ENCODE assay signal across 20 cellular contexts in genomic region chr2:168079236-168079635, GRCh38.
DNase-seq lines count a peak whose midpoint lies in the region; ATAC-seq and TF ChIP-seq lines count a peak whose summit lies in the region.
"Had no signal": no experiment of that assay in that cellular context is flagged by ENCODE, and none has a peak within 500 bp of the region (broad histone marks: within the 10 kb centered on the region; RNA-seq: fewer than 3 reads in every experiment).

No MANE protein-coding gene starts in this region.

- no peaks in the 10 kb centered on the region for H3K9me3 Mint-ChIP-seq in natural killer cell
- peaks cover 5% of the 10 kb centered on the region for H3K9me3 Mint-ChIP-seq in natural killer cell treated with Interleukin-12 subunit alpha and Interleukin-12 subunit beta and Interleukin-15 and Interleukin-18, amount 100 ng/mL, for 72 hours
- no peaks in the 10 kb centered on the region for H3K9me3 Mint-ChIP-seq in central memory CD8-positive, alpha-beta T cell
- H3K9me3 Mint-ChIP-seq: CD4-positive, alpha-beta T cell had no signal

- peaks cover 36 to 40% of the 10 kb centered on the region in 2 donors for H3K4me1 Mint-ChIP-seq in natural killer cell
- peaks cover 22 to 25% of the 10 kb centered on the region in 2 donors for H3K4me1 Mint-ChIP-seq in natural killer cell treated with Interleukin-12 subunit alpha and Interleukin-12 subunit beta and Interleukin-15 and Interleukin-18, amount 100 ng/mL, for 72 hours (ENCODE audit: low read depth in 2 of 2)
- peaks cover 33% of the 10 kb centered on the region for H3K4me1 Mint-ChIP-seq in central memory CD8-positive, alpha-beta T cell

- H3K27ac Mint-ChIP-seq in natural killer cell: peak overlapping the region; percentile 2 to 32
- H3K27ac Mint-ChIP-seq in natural killer cell treated with Interleukin-12 subunit alpha and Interleukin-12 subunit beta and Interleukin-15 and Interleukin-18, amount 100 ng/mL, for 72 hours: no peak overlapping the region
- H3K27ac Mint-ChIP-seq in central memory CD8-positive, alpha-beta T cell (ENCODE audit: low read depth): peak overlapping the region; percentile 1
- H3K27ac Mint-ChIP-seq: CD4-positive, alpha-beta T cell had no signal

- no peak overlapping the region for H3K4me3 Mint-ChIP-seq in natural killer cell
- H3K4me3 Mint-ChIP-seq in natural killer cell treated with Interleukin-12 subunit alpha and Interleukin-12 subunit beta and Interleukin-15 and Interleukin-18, amount 100 ng/mL, for 72 hours: no peak overlapping the region
- no peak overlapping the region for H3K4me3 Mint-ChIP-seq in central memory CD8-positive, alpha-beta T cell
- H3K4me3 Mint-ChIP-seq: CD4-positive, alpha-beta T cell had no signal

- peaks cover 6% of the 10 kb centered on the region for H3K36me3 Mint-ChIP-seq in natural killer cell
- peaks cover 22% of the 10 kb centered on the region for H3K36me3 Mint-ChIP-seq in natural killer cell treated with Interleukin-12 subunit alpha and Interleukin-12 subunit beta and Interleukin-15 and Interleukin-18, amount 100 ng/mL, for 72 hours
- peaks cover 16% of the 10 kb centered on the region for H3K36me3 Mint-ChIP-seq in central memory CD8-positive, alpha-beta T cell (ENCODE audit: insufficient read depth)

- no peak for TF ChIP-seq CTCF in natural killer cell (IDR thresholded peaks at IDR 0.05)
- TF ChIP-seq CTCF in omental fat pad (IDR thresholded peaks at IDR 0.05): no peak

- H3K27me3 Mint-ChIP-seq in natural killer cell (ENCODE audit: low read depth in 2 of 2): no peaks in the 10 kb centered on the region
- H3K27me3 Mint-ChIP-seq in natural killer cell treated with Interleukin-12 subunit alpha and Interleukin-12 subunit beta and Interleukin-15 and Interleukin-18, amount 100 ng/mL, for 72 hours: no peaks in the 10 kb centered on the region
- H3K27me3 Mint-ChIP-seq in central memory CD8-positive, alpha-beta T cell: no peaks in the 10 kb centered on the region
- H3K27me3 Mint-ChIP-seq: CD4-positive, alpha-beta T cell had no signal

- DNase-seq in natural killer cell (no peak), left ventricle myocardium superior (peak; percentile 39), RKO (ENCODE audit: low spot score) (no peak), omental fat pad (ENCODE audit: low spot score) (no peak)
- no peak for DNase-seq in natural killer cell treated with Interleukin-12 subunit alpha and Interleukin-12 subunit beta and Interleukin-15 and Interleukin-18, amount 100 ng/mL, for 72 hours (ENCODE audit: low spot score)
- no peak for DNase-seq in central memory CD8-positive, alpha-beta T cell (ENCODE audit: low spot score in 2 of 2)
- DNase-seq in stimulated activated CD4-positive, alpha-beta T cell treated with anti-CD3 and anti-CD28 coated beads, Interleukin-12 subunit alpha, Interleukin-12 subunit beta, amount 100 ng/mL, for 4 hours: no peak
- DNase-seq: CD4-positive, alpha-beta T cell; COR-L47; KBM-7; MG63; NCI-H1417; NCI-H1694; NCI-H2029 treated with DMSO at 0.1 percent for 48 hours; NCI-H446 treated with DMSO at 0.1 percent for 48 hours; NCI-H69; SIG-M5; SK-N-SH had no signal

- no peak for ATAC-seq in natural killer cell
- ATAC-seq in natural killer cell treated with Interleukin-12 subunit alpha and Interleukin-12 subunit beta and Interleukin-15 and Interleukin-18, amount 100 ng/mL, for 72 hours: no peak
- ATAC-seq in central memory CD8-positive, alpha-beta T cell (replicated peaks; ENCODE audit: extremely low read depth, poor library complexity, severe bottlenecking): no peak
- ATAC-seq in left ventricle myocardium superior: peak; percentile 97
- no peak for ATAC-seq in GM19328 (IDR thresholded peaks at IDR 0.05; ENCODE audit: unreplicated experiment)
- no peak for ATAC-seq in omental fat pad (ENCODE audit: low FRiP score)
- ATAC-seq: HCT116 had no signal

- intact Hi-C loops in natural killer cell (cut with micrococcal nuclease): no loop called here
- intact Hi-C loops in left ventricle myocardium superior (cut with micrococcal nuclease): no loop called here

Comparison
In these comparisons a context has a peak if more than half of its experiments do, and no peak if none do; other contexts are left out.
1. H3K27ac Mint-ChIP-seq: peak in natural killer cell (2 of 2) and central memory CD8-positive, alpha-beta T cell (single experiment); none in natural killer cell treated with Interleukin-12 subunit alpha and Interleukin-12 subunit beta and Interleukin-15 and Interleukin-18, amount 100 ng/mL, for 72 hours (0 of 2).